Comparison of ENCODE assay signal across 17 cellular contexts in the genomic region with DNA sequence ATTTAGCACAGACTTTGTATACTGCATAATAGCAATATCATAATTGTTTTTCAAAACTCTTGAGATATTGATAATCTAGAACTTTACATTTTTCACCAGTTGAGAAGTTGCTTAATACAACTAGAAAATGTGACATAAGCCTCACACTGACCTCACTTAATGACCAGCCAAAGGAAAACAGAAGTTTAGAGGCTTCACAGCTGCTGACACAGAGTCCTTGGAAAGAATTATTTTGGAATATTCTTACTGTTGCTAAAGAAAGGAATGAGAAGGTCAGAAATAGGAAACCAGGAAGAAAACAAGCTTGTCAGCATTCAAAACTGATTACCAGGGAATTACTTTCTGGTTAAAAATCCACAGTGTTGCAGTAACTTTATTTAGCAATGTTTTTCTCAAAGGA. TPM values are rescaled to one million over a fixed set of nuclear protein-coding genes. Genes with fewer than 3 reads are reported as not detected.
DNase-seq lines count a peak whose midpoint lies in the region; ATAC-seq, FAIRE-seq and TF ChIP-seq lines count a peak whose summit lies in the region.
"Had no signal": no experiment of that assay in that cellular context is flagged by ENCODE, and none has a peak within 500 bp of the region (broad histone marks: within the 10 kb centered on the region; RNA-seq: fewer than 3 reads in every experiment).

No MANE protein-coding gene starts in this region.

- no peak overlapping the region for H3K9ac ChIP-seq in liver (ENCODE audit: low read depth in 1 of 2, low read length in 2 of 2)
- H3K9ac ChIP-seq in HepG2 (ENCODE audit: insufficient read depth, low read depth, low read length) = no peak overlapping the region
- no peak overlapping the region for H3K9ac ChIP-seq in mucosa of rectum (ENCODE audit: low read depth in 1 of 2, low read length in 2 of 2)

- POLR2A ChIA-PET in HepG2 (lab: Yijun Ruan, JAX) = no interaction called here

- H3K9me3 ChIP-seq in liver (ENCODE audit: control insufficient read depth in 4 of 4, low read length in 3 of 4) = no peaks in the 10 kb centered on the region
- no peaks in the 10 kb centered on the region for H3K9me3 ChIP-seq in HepG2 (ENCODE audit: low read length)
- H3K9me3 ChIP-seq in mucosa of rectum (ENCODE audit: control insufficient read depth in 2 of 2, low read length in 2 of 2) = no peaks in the 10 kb centered on the region
- H3K9me3 ChIP-seq in upper lobe of right lung = no peaks in the 10 kb centered on the region
- H3K9me3 ChIP-seq in tibial artery = no peaks in the 10 kb centered on the region
- H3K9me3 ChIP-seq: uterus had no signal

- H3K4me1 Mint-ChIP-seq in activated T-helper 1 cell treated with anti-CD3 and anti-CD28 coated beads, Interleukin-12 subunit alpha, Interleukin-12 subunit beta, Interleukin-2, Interleukin-4 antibody, amounts not matched to agents 30 ng/mL and 10 ng/mL and 1 ng/mL, durations not matched to agents 14 hours and 24 hours and 36 hours (ENCODE audit: low read depth) = no peaks in the 10 kb centered on the region
- H3K4me1 Mint-ChIP-seq: stimulated activated memory B cell treated with anti-CD40 and anti-IgM and Interleukin-4, amounts not matched to agents 10 μg/mL and 1 μg/mL and 100 μg/mL, for 72 hours had no signal

- no peak for TF ChIP-seq POLR2A in HepG2 (IDR thresholded peaks at IDR 0.05; ENCODE audit: insufficient read depth in 1 of 2, low read depth in 2 of 2, low read length in 2 of 2)

- H3K79me2 ChIP-seq in HepG2 (ENCODE audit: insufficient read depth, low read length) = no peaks in the 10 kb centered on the region

- H3K27me3 ChIP-seq in liver (ENCODE audit: control insufficient read depth in 4 of 4, insufficient read depth in 4 of 4, low read length in 3 of 4) (no peaks in the 10 kb centered on the region), HepG2 (ENCODE audit: control insufficient read depth in 1 of 2, insufficient read depth in 2 of 2, low read length in 2 of 2) (no peaks in the 10 kb centered on the region), mucosa of rectum (ENCODE audit: control insufficient read depth in 2 of 2, insufficient read depth in 2 of 2, low read length in 2 of 2) (no peaks in the 10 kb centered on the region), upper lobe of right lung (no peaks in the 10 kb centered on the region), tibial artery (no peaks in the 10 kb centered on the region)
- H3K27me3 ChIP-seq: uterus had no signal

- CTCF ChIA-PET in HepG2 (lab: Yijun Ruan, JAX; ENCODE audit: low intra/inter-chr PET ratio, low total read pairs) = no interaction called here

- BruUV-seq in HepG2 (replicated peaks; lab: Mats Ljungman, UMichigan) = no TSS peak

- H3K27ac ChIP-seq in liver (ENCODE audit: low read depth in 1 of 2, low read length in 2 of 2) (no peak overlapping the region), HepG2 (ENCODE audit: extremely low read length, insufficient read depth, low read length) (no peak overlapping the region), mucosa of rectum (ENCODE audit: low read depth in 2 of 2, low read length in 2 of 2) (peak overlapping the region; percentile 39 to 78), upper lobe of right lung (no peak overlapping the region), tibial artery (no peak overlapping the region)

- no peak for FAIRE-seq in HepG2 (lab: Jason Lieb, UNC)

- no peaks in the 10 kb centered on the region for H3K36me3 Mint-ChIP-seq in activated T-helper 1 cell treated with anti-CD3 and anti-CD28 coated beads, Interleukin-12 subunit alpha, Interleukin-12 subunit beta, Interleukin-2, Interleukin-4 antibody, amounts not matched to agents 30 ng/mL and 10 ng/mL and 1 ng/mL, durations not matched to agents 14 hours and 24 hours and 36 hours (ENCODE audit: low read depth)
- H3K36me3 Mint-ChIP-seq: stimulated activated memory B cell treated with anti-CD40 and anti-IgM and Interleukin-4, amounts not matched to agents 10 μg/mL and 1 μg/mL and 100 μg/mL, for 72 hours had no signal

- H3K27ac Mint-ChIP-seq in activated T-helper 1 cell treated with anti-CD3 and anti-CD28 coated beads, Interleukin-12 subunit alpha, Interleukin-12 subunit beta, Interleukin-2, Interleukin-4 antibody, amounts not matched to agents 30 ng/mL and 10 ng/mL and 1 ng/mL, durations not matched to agents 14 hours and 24 hours and 36 hours = no peak overlapping the region
- H3K27ac Mint-ChIP-seq: activated CD8-positive, alpha-beta T cell treated with anti-CD3 and anti-CD28 coated beads, Interleukin-2, amount 10 ng/mL, durations not matched to agents 7 days and 5 days; CD4-positive, alpha-beta T cell; stimulated activated memory B cell treated with anti-CD40 and anti-IgM and Interleukin-4, amounts not matched to agents 10 μg/mL and 1 μg/mL and 100 μg/mL, for 72 hours had no signal

- no peak overlapping the region for H3K4me2 ChIP-seq in HepG2 (ENCODE audit: low read depth, low read length)

- TF ChIP-seq CTCF in liver (IDR thresholded peaks at IDR 0.05; ENCODE audit: low read depth, low read length, missing input control) (no peak), HepG2 (CRISPR knock-in tag; IDR thresholded peaks at IDR 0.05) (no peak), fibroblast of the aortic adventitia (IDR thresholded peaks at IDR 0.05; ENCODE audit: insufficient read depth, low read length) (no peak), upper lobe of right lung (IDR thresholded peaks at IDR 0.05) (no peak), tibial artery (IDR thresholded peaks at IDR 0.05) (no peak)

- peaks cover 0 to 4% (median 0%) of the 10 kb centered on the region in 4 donors for H3K4me1 ChIP-seq in liver (ENCODE audit: control insufficient read depth in 4 of 4, insufficient read depth in 4 of 4, low read length in 3 of 4)
- H3K4me1 ChIP-seq in HepG2 (ENCODE audit: insufficient read depth, low read length) = peaks cover 25% of the 10 kb centered on the region
- H3K4me1 ChIP-seq in mucosa of rectum (ENCODE audit: control insufficient read depth in 2 of 2, insufficient read depth in 2 of 2, low read length in 2 of 2) = peaks cover 17 to 34% of the 10 kb centered on the region in 2 donors
- no peaks in the 10 kb centered on the region for H3K4me1 ChIP-seq in upper lobe of right lung
- H3K4me1 ChIP-seq in tibial artery = no peaks in the 10 kb centered on the region
- H3K4me1 ChIP-seq: uterus had no signal

- peaks cover 3% of the 10 kb centered on the region for H3K27me3 Mint-ChIP-seq in activated T-helper 1 cell treated with anti-CD3 and anti-CD28 coated beads, Interleukin-12 subunit alpha, Interleukin-12 subunit beta, Interleukin-2, Interleukin-4 antibody, amounts not matched to agents 30 ng/mL and 10 ng/mL and 1 ng/mL, durations not matched to agents 14 hours and 24 hours and 36 hours (ENCODE audit: insufficient read depth)
- H3K27me3 Mint-ChIP-seq: CD4-positive, alpha-beta T cell; stimulated activated memory B cell treated with anti-CD40 and anti-IgM and Interleukin-4, amounts not matched to agents 10 μg/mL and 1 μg/mL and 100 μg/mL, for 72 hours had no signal

- ATAC-seq in HepG2 (no peak), upper lobe of right lung (peak; percentile 56), GM19328 (IDR thresholded peaks at IDR 0.05; ENCODE audit: unreplicated experiment) (no peak)
- ATAC-seq: activated CD8-positive, alpha-beta T cell treated with anti-CD3 and anti-CD28 coated beads, Interleukin-2, amount 10 ng/mL, durations not matched to agents 7 days and 5 days; stimulated activated memory B cell treated with anti-CD40 and anti-IgM and Interleukin-4, amounts not matched to agents 10 μg/mL and 1 μg/mL and 100 μg/mL, for 72 hours had no signal

- TF ChIP-seq RAD21 in liver (IDR thresholded peaks at IDR 0.05) (peak in 1 of 2 donors; percentile 12), HepG2 (CRISPR knock-in tag; IDR thresholded peaks at IDR 0.05) (no peak)

- H3K9me3 Mint-ChIP-seq in activated T-helper 1 cell treated with anti-CD3 and anti-CD28 coated beads, Interleukin-12 subunit alpha, Interleukin-12 subunit beta, Interleukin-2, Interleukin-4 antibody, amounts not matched to agents 30 ng/mL and 10 ng/mL and 1 ng/mL, durations not matched to agents 14 hours and 24 hours and 36 hours = no peaks in the 10 kb centered on the region
- H3K9me3 Mint-ChIP-seq: CD4-positive, alpha-beta T cell; stimulated activated memory B cell treated with anti-CD40 and anti-IgM and Interleukin-4, amounts not matched to agents 10 μg/mL and 1 μg/mL and 100 μg/mL, for 72 hours had no signal

- H3K4me3 ChIP-seq in liver (ENCODE audit: low read depth in 1 of 3, low read length in 3 of 3) (no peak overlapping the region), HepG2 (replicated peaks in 1 of 3; ENCODE audit: insufficient read depth in 1 of 3, low read depth in 2 of 3, low read length in 3 of 3) (no peak overlapping the region), fibroblast of the aortic adventitia (ENCODE audit: low read depth, low read length) (no peak overlapping the region), mucosa of rectum (ENCODE audit: low read length in 2 of 2) (no peak overlapping the region), upper lobe of right lung (no peak overlapping the region), tibial artery (no peak overlapping the region)
- H3K4me3 ChIP-seq: uterus had no signal

- H4K20me1 ChIP-seq in HepG2 (ENCODE audit: insufficient read depth, low read length) = no peaks in the 10 kb centered on the region

- H3K36me3 ChIP-seq in liver (ENCODE audit: control insufficient read depth in 4 of 4, insufficient read depth in 3 of 4, low read depth in 1 of 4, low read length in 3 of 4) = no peaks in the 10 kb centered on the region
- H3K36me3 ChIP-seq in HepG2 (replicated peaks in 1 of 2; ENCODE audit: control insufficient read depth in 1 of 2, insufficient read depth in 2 of 2, low read length in 2 of 2) = no peaks in the 10 kb centered on the region
- H3K36me3 ChIP-seq in mucosa of rectum (ENCODE audit: control insufficient read depth in 2 of 2, insufficient read depth in 2 of 2, low read length in 2 of 2) = no peaks in the 10 kb centered on the region
- H3K36me3 ChIP-seq in upper lobe of right lung = no peaks in the 10 kb centered on the region
- H3K36me3 ChIP-seq in tibial artery = no peaks in the 10 kb centered on the region
- H3K36me3 ChIP-seq: uterus had no signal

- in situ Hi-C loops in HepG2 (cut with HindIII; ENCODE audit: extremely low pct_ligation_motif_present, low pct_unique_long_range_greater_than_20kb) = no loop called here

- no peak overlapping the region for H2AFZ ChIP-seq in HepG2 (ENCODE audit: low read length)

- H3K4me3 Mint-ChIP-seq in activated T-helper 1 cell treated with anti-CD3 and anti-CD28 coated beads, Interleukin-12 subunit alpha, Interleukin-12 subunit beta, Interleukin-2, Interleukin-4 antibody, amounts not matched to agents 30 ng/mL and 10 ng/mL and 1 ng/mL, durations not matched to agents 14 hours and 24 hours and 36 hours = no peak overlapping the region
- H3K4me3 Mint-ChIP-seq: activated CD8-positive, alpha-beta T cell treated with anti-CD3 and anti-CD28 coated beads, Interleukin-2, amount 10 ng/mL, durations not matched to agents 7 days and 5 days; CD4-positive, alpha-beta T cell; stimulated activated memory B cell treated with anti-CD40 and anti-IgM and Interleukin-4, amounts not matched to agents 10 μg/mL and 1 μg/mL and 100 μg/mL, for 72 hours had no signal

- intact Hi-C loops in HepG2 (cut with micrococcal nuclease; ENCODE audit: unreplicated experiment) (no loop called here), upper lobe of right lung (cut with DNase I) (no loop called here), tibial artery (cut with DNase I; ENCODE audit: low total_unique reads) (no loop called here)
- intact Hi-C loops in activated T-helper 1 cell treated with anti-CD3 and anti-CD28 coated beads, Interleukin-12 subunit alpha, Interleukin-12 subunit beta, Interleukin-2, Interleukin-4 antibody, amounts not matched to agents 30 ng/mL and 10 ng/mL and 1 ng/mL, durations not matched to agents 14 hours and 24 hours and 36 hours (cut with micrococcal nuclease) = no loop called here

- TF ChIP-seq EP300 in HepG2 (IDR thresholded peaks at IDR 0.05; ENCODE audit: low read depth in 2 of 2, low read length in 2 of 2) (no peak), HepG2 (CRISPR knock-in tag; IDR thresholded peaks at IDR 0.05; ENCODE audit: borderline replicate concordance) (no peak)

- DNase-seq in HepG2 (ENCODE audit: low spot score) (no peak), fibroblast of the aortic adventitia (ENCODE audit: low read depth) (peak; percentile 30), upper lobe of right lung (no peak), tibial artery (no peak)
- DNase-seq in activated T-helper 1 cell treated with anti-CD3 and anti-CD28 coated beads, Interleukin-12 subunit alpha, Interleukin-12 subunit beta, Interleukin-2, Interleukin-4 antibody, amounts not matched to agents 30 ng/mL and 10 ng/mL and 1 ng/mL, durations not matched to agents 14 hours and 24 hours and 36 hours (ENCODE audit: low spot score) = no peak
- DNase-seq: activated CD8-positive, alpha-beta T cell treated with anti-CD3 and anti-CD28 coated beads, Interleukin-2, amount 10 ng/mL, durations not matched to agents 7 days and 5 days; CD4-positive, alpha-beta T cell; glutamatergic neuron; islet precursor cell; NCI-H1048; NCI-H2107; NCI-H69; uterus had no signal

RNA-seq across cellular contexts. Expression of gene WASL, which starts 35.5 kb away (rescaled TPM):
- total RNA-seq in liver = 10 to 100 TPM; 18.2 to 20.7 TPM
- polyA plus RNA-seq in liver = 10 to 100 TPM; 12.9 to 18.1 TPM
- total RNA-seq in HepG2 (2016; rRNA removed; fragmentation: Illumina TruSeq; extraction: Trizol) = 12.8 and 18.7 TPM in 2 replicates
- total RNA-seq in HepG2 (2016; cell fraction: cytosol; rRNA removed; fragmentation: Illumina TruSeq; extraction: Trizol; ENCODE audit: low read depth) = 3.0 and 3.2 TPM in 2 replicates
- total RNA-seq in HepG2 (2016; cell fraction: insoluble cytoplasmic fraction; rRNA removed; fragmentation: Illumina TruSeq; extraction: Trizol) = 13.0 and 16.0 TPM in 2 replicates
- 15.3 and 16.6 TPM in 2 replicates for total RNA-seq in HepG2 (2016; cell fraction: membrane; rRNA removed; fragmentation: Illumina TruSeq; extraction: Trizol)
- total RNA-seq in HepG2 (2016; cell fraction: nucleus; rRNA removed; fragmentation: Illumina TruSeq; extraction: Trizol) = 19.0 and 19.2 TPM in 2 replicates
- 7.4 and 7.9 TPM in 2 replicates for polyA plus RNA-seq in HepG2 (2011; rRNA removed)
- 3.5 and 5.6 TPM in 2 replicates for polyA plus RNA-seq in HepG2 (2011; cell fraction: cytosol; rRNA removed)
- polyA plus RNA-seq in HepG2 (2011; cell fraction: nucleus; rRNA removed) = 5.9 and 6.1 TPM in 2 replicates
- polyA plus RNA-seq in HepG2 (2012) = 16.9 and 18.9 TPM in 2 replicates
- polyA plus RNA-seq in HepG2 (2016; cell fraction: cytosol; fragmentation: Illumina TruSeq; extraction: Trizol; ENCODE audit: low read depth) = 1.6 and 2.1 TPM in 2 replicates
- 22.0 and 25.2 TPM in 2 replicates for polyA plus RNA-seq in HepG2 (2016; cell fraction: insoluble cytoplasmic fraction; fragmentation: Illumina TruSeq; extraction: Trizol; ENCODE audit: low read depth)
- polyA plus RNA-seq in HepG2 (2016; cell fraction: membrane; fragmentation: Illumina TruSeq; extraction: Trizol; ENCODE audit: low read depth) = 10.0 and 10.9 TPM in 2 replicates
- polyA plus RNA-seq in HepG2 (2016; cell fraction: nucleus; fragmentation: Illumina TruSeq; extraction: Trizol; ENCODE audit: insufficient read depth, low read depth) = 14.1 and 14.5 TPM in 2 replicates
- polyA minus RNA-seq in HepG2 (2011; rRNA and poly(A)+ RNA removed; ENCODE audit: low replicate concordance) = 5.6 and 8.7 TPM in 2 replicates
- polyA minus RNA-seq in HepG2 (2011; cell fraction: cytosol; rRNA and poly(A)+ RNA removed) = 6.8 and 9.4 TPM in 2 replicates
- 30.8 and 37.2 TPM in 2 replicates for polyA minus RNA-seq in HepG2 (2011; cell fraction: nucleus; rRNA and poly(A)+ RNA removed)
- 12.8 and 31.9 TPM in 2 replicates for total RNA-seq in fibroblast of the aortic adventitia (ENCODE audit: low replicate concordance)
- 40.0 TPM for total RNA-seq in upper lobe of right lung
- total RNA-seq in activated T-helper 1 cell treated with anti-CD3 and anti-CD28 coated beads, Interleukin-12 subunit alpha, Interleukin-12 subunit beta, Interleukin-2, Interleukin-4 antibody, amounts not matched to agents 30 ng/mL and 10 ng/mL and 1 ng/mL, durations not matched to agents 14 hours and 24 hours and 36 hours = 7.3 and 7.5 TPM in 2 replicates

Comparison
In these comparisons a context has a peak if more than half of its experiments do, and no peak if none do; other contexts are left out.
1. H3K27ac ChIP-seq: peak in mucosa of rectum (2 of 2); none in liver (0 of 2), HepG2 (single experiment), upper lobe of right lung (single experiment) and tibial artery (0 of 2).